In genomic region chr14:34063470-34064164, GRCh38 we compare ENCODE assay signal across 1 cellular context.
TF ChIP-seq lines count a peak whose summit lies in the region.

No MANE protein-coding gene starts in this region.

TF ChIP-seq in K562, 482 proteins besides CTCF, POLR2A, EP300 and RAD21 (continued from another document):
- no peak for TF ChIP-seq ZNF277 (CRISPR knock-in tag; IDR thresholded peaks at IDR 0.05; ENCODE audit: borderline replicate concordance)
